ENCODE assay signal across 25 cellular contexts in genomic region chr11:25596701-25597100, GRCh38.
"Had no signal": no experiment of that assay in that cellular context is flagged by ENCODE, and none has a peak within 500 bp of the region (broad histone marks: within the 10 kb centered on the region; RNA-seq: fewer than 3 reads in every experiment).

No MANE protein-coding gene starts in this region.

- H3K27ac Mint-ChIP-seq: immature natural killer cell; memory B cell; naive thymus-derived CD4-positive, alpha-beta T cell had no signal

- H3K36me3 ChIP-seq: esophagus squamous epithelium, gastroesophageal sphincter, heart left ventricle, left lung, lower lobe of right lung had no signal

- H3K36me3 Mint-ChIP-seq: immature natural killer cell; memory B cell; naive thymus-derived CD4-positive, alpha-beta T cell had no signal

- H3K27me3 ChIP-seq: dorsolateral prefrontal cortex, esophagus squamous epithelium, gastroesophageal sphincter, heart left ventricle, hepatocyte, left lung had no signal

- H3K79me2 ChIP-seq: hepatocyte had no signal

- H3K4me2 ChIP-seq: hepatocyte had no signal

- H3K4me1 ChIP-seq: esophagus squamous epithelium, gastroesophageal sphincter, heart left ventricle, left lung, lower lobe of right lung had no signal

- H3K27me3 Mint-ChIP-seq: memory B cell; naive thymus-derived CD4-positive, alpha-beta T cell had no signal

- H2AFZ ChIP-seq: hepatocyte had no signal

- H3K4me3 ChIP-seq: coronary artery, dorsolateral prefrontal cortex, esophagus squamous epithelium, gastroesophageal sphincter, heart left ventricle, hepatocyte, left lung, lower lobe of right lung had no signal

- DNase-seq: dermis blood vessel endothelial cell; dorsolateral prefrontal cortex; effector CD4-positive, alpha-beta T cell; effector memory CD4-positive, alpha-beta T cell; erythroblast; esophagus squamous epithelium; foreskin fibroblast; heart left ventricle; hypothalamus; immature natural killer cell; islet precursor cell; kidney; kidney glomerular epithelial cell; left cardiac atrium; left lung; left ventricle myocardium superior; lower lobe of right lung; mesendoderm; midbrain; naive thymus-derived CD4-positive, alpha-beta T cell had no signal

- H3K4me1 Mint-ChIP-seq: immature natural killer cell; memory B cell; naive thymus-derived CD4-positive, alpha-beta T cell had no signal

- H3K27ac ChIP-seq: coronary artery, dorsolateral prefrontal cortex, epithelial cell of prostate, esophagus squamous epithelium, gastroesophageal sphincter, heart left ventricle, hepatocyte, left lung, lower lobe of right lung had no signal

- H3K4me3 Mint-ChIP-seq: immature natural killer cell; memory B cell; naive thymus-derived CD4-positive, alpha-beta T cell had no signal

- H3K9me3 ChIP-seq: esophagus squamous epithelium, gastroesophageal sphincter, heart left ventricle, left lung, lower lobe of right lung had no signal
